ENCODE assay signal across 1 cellular context in genomic region chr10:86715156-86715795, GRCh38.
TF ChIP-seq lines count a peak whose summit lies in the region.

No MANE protein-coding gene starts in this region.

TF ChIP-seq in GM12891, 5 proteins besides CTCF, POLR2A, EP300 and RAD21:
- TF ChIP-seq PAX5 (IDR thresholded peaks at IDR 0.05; ENCODE audit: insufficient read depth, low read length, severe bottlenecking) = no peak
- no peak for TF ChIP-seq SPI1 (IDR thresholded peaks at IDR 0.05; ENCODE audit: low read depth, low read length)
- TF ChIP-seq POU2F2 (IDR thresholded peaks at IDR 0.05; ENCODE audit: low read depth, low read length) = no peak
